In the genomic region with DNA sequence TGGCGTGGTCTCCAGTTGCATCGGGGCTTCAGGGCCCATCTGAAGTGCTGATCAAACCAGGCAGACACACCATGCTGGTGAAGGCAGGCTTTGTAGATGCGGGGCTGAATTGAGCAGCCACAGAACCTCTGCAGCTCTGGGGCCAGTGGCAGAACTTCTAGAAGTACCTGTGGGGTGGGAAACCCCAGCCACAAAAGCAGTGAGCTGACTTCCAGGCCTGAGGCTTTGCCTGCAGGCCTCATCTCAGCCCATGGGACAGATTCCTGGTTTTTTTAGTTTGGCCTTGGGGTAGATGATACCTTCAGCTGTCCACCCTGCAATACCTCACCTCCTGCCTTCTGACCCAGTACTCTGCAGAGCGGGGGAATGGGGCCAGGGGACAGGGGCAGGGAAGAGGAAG, we compare ENCODE assay signal across 17 cellular contexts. TPM values are rescaled to one million over a fixed set of nuclear protein-coding genes. Genes with fewer than 3 reads are reported as not detected.
DNase-seq lines count a peak whose midpoint lies in the region; ATAC-seq and TF ChIP-seq lines count a peak whose summit lies in the region.
"Had no signal": no experiment of that assay in that cellular context is flagged by ENCODE, and none has a peak within 500 bp of the region (broad histone marks: within the 10 kb centered on the region; RNA-seq: fewer than 3 reads in every experiment).

No MANE protein-coding gene starts in this region.

- no peak overlapping the region for H3K4me2 ChIP-seq in IMR-90 (ENCODE audit: low read depth, low read length)
- no peak overlapping the region for H3K4me2 ChIP-seq in hepatocyte

- CTCF ChIA-PET in CD8-positive, alpha-beta T cell (lab: Charles Lee): interaction anchor here (3.2 kb wide), 1 partner anchor 52 kb away, joined by 9 read pairs; no protein-coding TSS in a partner anchor
- CTCF ChIA-PET in IMR-90 (lab: Yijun Ruan, JAX): no interaction called here
- CTCF ChIA-PET in RWPE1 (lab: Yijun Ruan, JAX): interaction anchor here (1.2 to 1.3 kb wide), 2 partner anchors 12 to 89 kb away, joined by 3 read pairs; no protein-coding TSS in a partner anchor

- POLR2A ChIA-PET in CD8-positive, alpha-beta T cell (lab: Charles Lee): interaction anchor here (1.2 kb wide), 1 partner anchor 11 kb away, joined by 3 read pairs; no protein-coding TSS in a partner anchor
- POLR2A ChIA-PET in IMR-90 (lab: Charles Lee; ENCODE audit: unreplicated experiment) (interaction anchor here (0.6 kb wide), 1 partner anchor 650 kb away, joined by 3 read pairs; no protein-coding TSS in a partner anchor), RWPE1 (lab: Yijun Ruan, JAX; ENCODE audit: low non-redundant PET) (no interaction called here)

- H3K79me2 ChIP-seq in hepatocyte: no peaks in the 10 kb centered on the region

- peaks cover 15% of the 10 kb centered on the region for H3K36me3 ChIP-seq in CD8-positive, alpha-beta T cell (ENCODE audit: insufficient read depth, low read length)
- H3K36me3 ChIP-seq in IMR-90 (ENCODE audit: control insufficient read depth, insufficient read depth, low read length): peaks cover 22% of the 10 kb centered on the region
- no peaks in the 10 kb centered on the region for H3K36me3 ChIP-seq in hepatocyte (replicated peaks; ENCODE audit: insufficient read depth, low read depth)

- ATAC-seq in CD8-positive, alpha-beta T cell: no peak
- ATAC-seq in IMR-90 (ENCODE audit: low read depth): no peak
- no peak for ATAC-seq in HG03097 (IDR thresholded peaks at IDR 0.05; ENCODE audit: low FRiP score, unreplicated experiment)

- H2BK5ac ChIP-seq in IMR-90 (ENCODE audit: low read depth, low read length, poor library complexity, severe bottlenecking): no peak overlapping the region

- H3K27me3 ChIP-seq in CD8-positive, alpha-beta T cell (ENCODE audit: insufficient read depth, low read length): no peaks in the 10 kb centered on the region
- H3K27me3 ChIP-seq in IMR-90 (ENCODE audit: control insufficient read depth, insufficient read depth, low read length): no peaks in the 10 kb centered on the region
- H3K27me3 ChIP-seq in hepatocyte: no peaks in the 10 kb centered on the region

- H3K9me3 ChIP-seq in CD8-positive, alpha-beta T cell (ENCODE audit: low read length): no peaks in the 10 kb centered on the region
- no peaks in the 10 kb centered on the region for H3K9me3 ChIP-seq in IMR-90 (ENCODE audit: control insufficient read depth, insufficient read depth, low read length)
- no peaks in the 10 kb centered on the region for H3K9me3 ChIP-seq in hepatocyte (ENCODE audit: low read depth)
- H3K9me3 ChIP-seq: Caco-2, HAP-1 had no signal

- H2BK20ac ChIP-seq in IMR-90 (ENCODE audit: low read depth, low read length): no peak overlapping the region

- H3K9ac ChIP-seq in IMR-90 (ENCODE audit: low read depth, low read length): no peak overlapping the region

- TF ChIP-seq RAD21 in IMR-90 (IDR thresholded peaks at IDR 0.05; ENCODE audit: low read length): no peak

- DNase-seq in CD8-positive, alpha-beta T cell: no peak
- DNase-seq in IMR-90 (no peak), RWPE1 (ENCODE audit: low spot score) (no peak), hepatocyte (ENCODE audit: low spot score) (no peak)
- no peak for DNase-seq in activated CD4-positive, alpha-beta T cell treated with anti-CD3 and anti-CD28 coated beads, Interleukin-2, amount 50 U/mL, for 4 hours
- DNase-seq: C1 segment of cervical spinal cord; Caco-2; CD4-positive, alpha-beta memory T cell; DMS153; DND-41; GOT3; HFFc6 had no signal

- 92% methylated on average over 2 of the region's 4 CpGs; no CpG with 5 or more reads in 1 of the 2 experiments for WGBS in IMR-90 (ENCODE audit: extremely low coverage in 2 of 2, insufficient read length in 1 of 2), 2 experiments
- WGBS in hepatocyte (ENCODE audit: low lambda C conversion rate, missing lambda C conversion rate): 100% methylated on average over 3 of the region's 4 CpGs

- dilution Hi-C loops in IMR-90 (cut with HindIII; ENCODE audit: low sequenced_read_pairs, unreplicated experiment): no loop called here

- TF ChIP-seq CTCF in CD8-positive, alpha-beta T cell (IDR thresholded peaks at IDR 0.05): no peak
- no peak for TF ChIP-seq CTCF in IMR-90 (conservative IDR thresholded peaks at IDR 0.05; ENCODE audit: low read depth, low read length)
- no peak for TF ChIP-seq CTCF in RWPE1 (conservative IDR thresholded peaks at IDR 0.05; ENCODE audit: low read depth)
- no peak for TF ChIP-seq CTCF in hepatocyte (IDR thresholded peaks at IDR 0.05; ENCODE audit: poor library complexity)

- TF ChIP-seq POLR2A in IMR-90 (IDR thresholded peaks at IDR 0.05; ENCODE audit: low read depth, low read length): no peak

- intact Hi-C loops in CD8-positive, alpha-beta T cell (cut with DNase I, micrococcal nuclease): no loop called here
- intact Hi-C loops in IMR-90 (cut with micrococcal nuclease): loop anchor here (10.0 kb wide), 1 partner anchor 99 kb away; the partner anchor contains the start of gene SPAG4

- no peak overlapping the region for H3K18ac ChIP-seq in IMR-90 (ENCODE audit: low read depth, low read length)

- no peak overlapping the region for H3K4ac ChIP-seq in IMR-90 (ENCODE audit: low read depth, low read length)

- no peak overlapping the region for H3K14ac ChIP-seq in IMR-90 (replicated peaks; ENCODE audit: low read depth, low read length)

- H4K20me1 ChIP-seq in IMR-90 (ENCODE audit: insufficient read depth, low read length): peaks cover 22% of the 10 kb centered on the region; the same call in 1 of the 2 replicates
- H4K20me1 ChIP-seq in hepatocyte (ENCODE audit: insufficient read depth, poor library complexity, severe bottlenecking): no peaks in the 10 kb centered on the region

- H3K9me3 Mint-ChIP-seq in CD8-positive, alpha-beta T cell: no peaks in the 10 kb centered on the region
- H3K9me3 Mint-ChIP-seq: HFFc6 had no signal

- no peak overlapping the region for H4K8ac ChIP-seq in IMR-90 (ENCODE audit: low read depth in 2 of 2, low read length in 2 of 2)

- H2AK9ac ChIP-seq in IMR-90 (replicated peaks; ENCODE audit: low read depth, low read length, poor library complexity): no peak overlapping the region

- peaks cover 51% of the 10 kb centered on the region for H3K36me3 Mint-ChIP-seq in CD8-positive, alpha-beta T cell

- H4K91ac ChIP-seq in IMR-90 (ENCODE audit: insufficient read depth, low read depth, low read length): no peak overlapping the region

- H3K27ac ChIP-seq in CD8-positive, alpha-beta T cell (ENCODE audit: low read depth, low read length): no peak overlapping the region
- no peak overlapping the region for H3K27ac ChIP-seq in IMR-90 (ENCODE audit: insufficient read depth, low read length)
- peak overlapping the region; percentile 2; the same call in 1 of the 2 replicates for H3K27ac ChIP-seq in RWPE1
- no peak overlapping the region for H3K27ac ChIP-seq in hepatocyte

- no peak overlapping the region for H3K56ac ChIP-seq in IMR-90 (ENCODE audit: extremely low read depth, insufficient read depth, low read length)

- H3K27ac Mint-ChIP-seq in CD8-positive, alpha-beta T cell: peak overlapping the region; percentile 42

- H3K4me1 Mint-ChIP-seq in CD8-positive, alpha-beta T cell (ENCODE audit: low read depth): no peaks in the 10 kb centered on the region
- H3K4me1 Mint-ChIP-seq: CD4-positive, alpha-beta memory T cell had no signal

- no peak overlapping the region for H4K5ac ChIP-seq in IMR-90 (ENCODE audit: low read depth, low read length)

- H3K4me1 ChIP-seq in CD8-positive, alpha-beta T cell (ENCODE audit: insufficient read depth, low read length): no peaks in the 10 kb centered on the region
- H3K4me1 ChIP-seq in IMR-90 (ENCODE audit: control insufficient read depth, insufficient read depth, low read length) (peaks cover 11% of the 10 kb centered on the region), hepatocyte (ENCODE audit: insufficient read depth) (no peaks in the 10 kb centered on the region)
- H3K4me1 ChIP-seq: Caco-2, HAP-1 had no signal

- no peak overlapping the region for H3K4me3 ChIP-seq in CD8-positive, alpha-beta T cell (ENCODE audit: low read depth, low read length)
- H3K4me3 ChIP-seq in IMR-90 (ENCODE audit: insufficient read depth, low read depth, low read length): no peak overlapping the region
- H3K4me3 ChIP-seq in hepatocyte: no peak overlapping the region
- H3K4me3 ChIP-seq: HAP-1 had no signal

- no peaks in the 10 kb centered on the region for H3K27me3 Mint-ChIP-seq in CD8-positive, alpha-beta T cell (ENCODE audit: low read depth)
- H3K27me3 Mint-ChIP-seq: CD4-positive, alpha-beta memory T cell had no signal

- in situ Hi-C loops in IMR-90 (cut with MboI; ENCODE audit: low sequenced_read_pairs): loop anchor here (25.0 kb wide), 1 partner anchor 397 kb away; no protein-coding TSS in a partner anchor

- H2AK5ac ChIP-seq in IMR-90 (ENCODE audit: low read depth, low read length): no peak overlapping the region

- H2BK15ac ChIP-seq in IMR-90 (ENCODE audit: low read depth, low read length): no peak overlapping the region

- peak overlapping the region; percentile 33 for H2AFZ ChIP-seq in IMR-90 (replicated peaks; ENCODE audit: low read length, poor library complexity)
- no peak overlapping the region for H2AFZ ChIP-seq in hepatocyte

- no peak overlapping the region for H3K4me3 Mint-ChIP-seq in CD8-positive, alpha-beta T cell
- H3K4me3 Mint-ChIP-seq: CD4-positive, alpha-beta memory T cell; HFFc6 had no signal

- no TSS peak for BruUV-seq in IMR-90 (replicated peaks; lab: Mats Ljungman, UMichigan)

- no peak overlapping the region for H2BK120ac ChIP-seq in IMR-90 (ENCODE audit: low read depth, low read length)

- H3K9me2 ChIP-seq in hepatocyte (replicated peaks; ENCODE audit: insufficient read depth): no peaks in the 10 kb centered on the region

- H3K23ac ChIP-seq in IMR-90 (ENCODE audit: low read depth, low read length): no peak overlapping the region

- H3K9me1 ChIP-seq in IMR-90 (ENCODE audit: insufficient read depth, low read length): peaks cover 15% of the 10 kb centered on the region

- H3K79me1 ChIP-seq in IMR-90 (ENCODE audit: low read depth in 1 of 2, low read length in 2 of 2): peaks cover 0 to 9% of the 10 kb centered on the region in 2 experiments; a peak in 1 of 4 replicates

RNA-seq across cellular contexts. Expression of gene C20orf173, which starts 14.1 kb away (rescaled TPM):
- not detected for total RNA-seq in CD8-positive, alpha-beta T cell
- total RNA-seq in IMR-90 (2012; rRNA removed) (not detected in 2 replicates), hepatocyte (not detected in 2 replicates)
- polyA plus RNA-seq in IMR-90 (2012; rRNA removed) (not detected in 2 replicates), hepatocyte (not detected in 2 replicates)
- not detected in 2 replicates for polyA plus RNA-seq in IMR-90 (2012; cell fraction: cytosol; rRNA removed)
- polyA plus RNA-seq in IMR-90 (2012; cell fraction: nucleus; rRNA removed; ENCODE audit: low replicate concordance): not detected in 2 replicates
- total RNA-seq: A172; A673; Caco-2; CD4-positive, alpha-beta memory T cell; HFFc6 had no signal
- polyA plus RNA-seq: BJ; CD4-positive, alpha-beta memory T cell had no signal

RNA-seq across cellular contexts. Expression of gene ERGIC3, which starts 26.5 kb away (rescaled TPM):
- 100 to 1,000 TPM; 149 TPM for total RNA-seq in CD8-positive, alpha-beta T cell
- total RNA-seq in IMR-90 (2012; rRNA removed): 438 and 487 TPM in 2 replicates
- polyA plus RNA-seq in IMR-90 (2012; rRNA removed): 434 and 437 TPM in 2 replicates
- 372 and 430 TPM in 2 replicates for polyA plus RNA-seq in IMR-90 (2012; cell fraction: cytosol; rRNA removed)
- polyA plus RNA-seq in IMR-90 (2012; cell fraction: nucleus; rRNA removed; ENCODE audit: low replicate concordance): 321 and 334 TPM in 2 replicates
- 369 and 375 TPM in 2 replicates for total RNA-seq in hepatocyte
- 298 and 309 TPM in 2 replicates for polyA plus RNA-seq in hepatocyte

RNA-seq across cellular contexts. Expression of gene CEP250, which starts 59.9 kb away (rescaled TPM):
- total RNA-seq in CD8-positive, alpha-beta T cell: 10 to 100 TPM; 33.4 to 34.4 TPM
- total RNA-seq in IMR-90 (2012; rRNA removed) (35.1 and 38.3 TPM in 2 replicates), hepatocyte (9.6 and 12.4 TPM in 2 replicates)
- polyA plus RNA-seq in IMR-90 (2012; rRNA removed) (22.7 and 23.9 TPM in 2 replicates), hepatocyte (18.5 and 23.4 TPM in 2 replicates)
- 8.2 and 10.3 TPM in 2 replicates for polyA plus RNA-seq in IMR-90 (2012; cell fraction: cytosol; rRNA removed)
- polyA plus RNA-seq in IMR-90 (2012; cell fraction: nucleus; rRNA removed; ENCODE audit: low replicate concordance): 24.6 and 37.5 TPM in 2 replicates
